Comparison of ENCODE assay signal across 1 cellular context in genomic region chr12:53224268-53224896, GRCh38.
TF ChIP-seq lines count a peak whose summit lies in the region.

No MANE protein-coding gene starts in this region.

TF ChIP-seq in IMR-90, 13 proteins besides CTCF, POLR2A, EP300 and RAD21 (continued from another document):
- TF ChIP-seq, protein P1, sequence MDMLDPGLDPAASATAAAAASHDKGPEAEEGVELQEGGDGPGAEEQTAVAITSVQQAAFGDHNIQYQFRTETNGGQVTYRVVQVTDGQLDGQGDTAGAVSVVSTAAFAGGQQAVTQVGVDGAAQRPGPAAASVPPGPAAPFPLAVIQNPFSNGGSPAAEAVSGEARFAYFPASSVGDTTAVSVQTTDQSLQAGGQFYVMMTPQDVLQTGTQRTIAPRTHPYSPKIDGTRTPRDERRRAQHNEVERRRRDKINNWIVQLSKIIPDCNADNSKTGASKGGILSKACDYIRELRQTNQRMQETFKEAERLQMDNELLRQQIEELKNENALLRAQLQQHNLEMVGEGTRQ (IDR thresholded peaks at IDR 0.05; ENCODE audit: low read depth, low read length) = no peak
- TF ChIP-seq MAZ (IDR thresholded peaks at IDR 0.05; ENCODE audit: borderline replicate concordance, low read depth, low read length) (no peak), ELK1 (IDR thresholded peaks at IDR 0.05; ENCODE audit: borderline replicate concordance, low read depth, low read length) (no peak), CEBPB (IDR thresholded peaks at IDR 0.05; ENCODE audit: low read depth, low read length) (no peak), RFX5 (IDR thresholded peaks at IDR 0.05; ENCODE audit: low read depth, low read length) (no peak)
